In the genomic region with DNA sequence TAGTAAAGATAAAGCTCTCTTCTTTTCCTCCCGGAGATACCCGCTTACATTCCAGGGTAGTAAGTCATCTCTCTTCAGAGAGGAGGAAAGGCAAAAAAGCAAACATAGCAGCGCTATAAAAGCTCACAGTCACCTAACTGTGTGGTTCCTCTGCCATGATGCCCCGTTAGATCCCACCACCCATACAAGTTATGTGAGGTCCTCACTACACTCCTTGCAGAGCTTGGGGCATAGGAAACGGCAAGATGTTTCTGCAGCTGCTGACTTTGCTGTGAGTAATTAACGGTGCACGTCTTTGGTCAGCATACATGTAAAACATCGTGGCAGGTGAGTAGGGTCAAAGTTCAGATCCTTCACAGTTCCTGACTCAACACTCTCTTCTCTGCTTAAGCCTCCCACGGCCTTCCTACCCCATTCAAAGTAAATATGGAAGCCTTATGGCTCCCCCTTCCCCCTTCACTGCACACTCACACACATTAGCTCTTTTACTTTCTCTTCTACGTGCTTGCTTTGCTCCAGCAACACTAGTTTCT, we compare ENCODE assay signal across 29 cellular contexts.
DNase-seq lines count a peak whose midpoint lies in the region; ATAC-seq and TF ChIP-seq lines count a peak whose summit lies in the region.
"Had no signal": no experiment of that assay in that cellular context is flagged by ENCODE, and none has a peak within 500 bp of the region (broad histone marks: within the 10 kb centered on the region; RNA-seq: fewer than 3 reads in every experiment).

No MANE protein-coding gene starts in this region.

- no peak overlapping the region for H3K27ac ChIP-seq in PC-3 (ENCODE audit: low read length)
- H3K27ac ChIP-seq in neural progenitor cell = no peak overlapping the region
- no peak overlapping the region for H3K27ac ChIP-seq in testis
- H3K27ac ChIP-seq: BLaER1 treated with 17β-estradiol and CSF1 and Interleukin-3, amounts not matched to agents 10 nM and 100 nM; esophagus muscularis mucosa; left ventricle myocardium inferior had no signal

- BruUV-seq in PC-3 (replicated peaks; lab: Mats Ljungman, UMichigan) = no TSS peak

- POLR2A ChIA-PET in PC-3 (lab: Charles Lee; ENCODE audit: unreplicated experiment) = no interaction called here

- H3K36me3 ChIP-seq in PC-3 (ENCODE audit: low read depth, low read length) (no peaks in the 10 kb centered on the region), neural progenitor cell (no peaks in the 10 kb centered on the region), testis (ENCODE audit: low read depth, missing control alignments) (no peaks in the 10 kb centered on the region)
- H3K36me3 ChIP-seq: BLaER1 treated with 17β-estradiol and CSF1 and Interleukin-3, amounts not matched to agents 10 nM and 100 nM; esophagus muscularis mucosa; left ventricle myocardium inferior had no signal

- H3K27me3 ChIP-seq in PC-3 (ENCODE audit: low read length) (no peaks in the 10 kb centered on the region), neural progenitor cell (no peaks in the 10 kb centered on the region), testis (no peaks in the 10 kb centered on the region)
- H3K27me3 ChIP-seq: BLaER1 treated with 17β-estradiol and CSF1 and Interleukin-3, amounts not matched to agents 10 nM and 100 nM; esophagus muscularis mucosa had no signal

- H3K4me3 ChIP-seq in PC-3 (ENCODE audit: low read length) = no peak overlapping the region
- no peak overlapping the region for H3K4me3 ChIP-seq in fibroblast of villous mesenchyme (ENCODE audit: low read depth, low read length)
- no peak overlapping the region for H3K4me3 ChIP-seq in neural progenitor cell
- H3K4me3 ChIP-seq in testis = no peak overlapping the region
- H3K4me3 ChIP-seq: BLaER1 treated with 17β-estradiol and CSF1 and Interleukin-3, amounts not matched to agents 10 nM and 100 nM; esophagus muscularis mucosa; left ventricle myocardium inferior had no signal

- H3K4me1 ChIP-seq in PC-3 (ENCODE audit: insufficient read depth, low read length) = peaks cover 10% of the 10 kb centered on the region
- H3K4me1 ChIP-seq in neural progenitor cell = no peaks in the 10 kb centered on the region
- no peaks in the 10 kb centered on the region for H3K4me1 ChIP-seq in testis
- H3K4me1 ChIP-seq: BLaER1 treated with 17β-estradiol and CSF1 and Interleukin-3, amounts not matched to agents 10 nM and 100 nM; left ventricle myocardium inferior had no signal

- H3K27ac Mint-ChIP-seq in neural progenitor cell (no peak overlapping the region), T-helper 17 cell (no peak overlapping the region)
- H3K27ac Mint-ChIP-seq: activated T-cell treated with anti-CD3 and anti-CD28 coated beads, Interleukin-2, amount 50 U/mL, for 24 hours; progenitor cell of endocrine pancreas; stimulated activated naive CD8-positive, alpha-beta T cell treated with anti-CD3 and anti-CD28 coated beads, Interleukin-15, Interleukin-2, amounts not matched to agents 100 ng/mL and 50 ng/mL, for 24 hours had no signal

- in situ Hi-C loops in Caki2 (cut with HindIII; ENCODE audit: low pct_unique_long_range_greater_than_20kb, low sequenced_read_pairs) = no loop called here

- no peaks in the 10 kb centered on the region for H3F3A ChIP-seq in PC-3 (ENCODE audit: low read length, unreplicated experiment)
- H3F3A ChIP-seq in neural progenitor cell (ENCODE audit: low read depth) = no peaks in the 10 kb centered on the region

- 68 to 80% methylated on average over 10 of the region's 10 CpGs for WGBS in testis, 2 donors

- intact Hi-C loops in PC-3 (cut with micrococcal nuclease) = no loop called here
- intact Hi-C loops in testis (cut with DNase I; ENCODE audit: low total_unique reads) = no loop called here

- H4K20me1 ChIP-seq in PC-3 (ENCODE audit: low read length) (no peaks in the 10 kb centered on the region), neural progenitor cell (ENCODE audit: low read depth) (no peaks in the 10 kb centered on the region)
- H4K20me1 ChIP-seq: BLaER1 treated with 17β-estradiol and CSF1 and Interleukin-3, amounts not matched to agents 10 nM and 100 nM had no signal

- H3K27me3 Mint-ChIP-seq in neural progenitor cell (ENCODE audit: insufficient read depth, low read depth) (peaks cover 2% of the 10 kb centered on the region), T-helper 17 cell (peaks cover 29% of the 10 kb centered on the region)

- H3K9ac ChIP-seq in PC-3 (ENCODE audit: low read length) = no peak overlapping the region
- H3K9ac ChIP-seq in neural progenitor cell = no peak overlapping the region
- H3K9ac ChIP-seq: BLaER1 treated with 17β-estradiol and CSF1 and Interleukin-3, amounts not matched to agents 10 nM and 100 nM; SK-N-SH had no signal

- H3K9me3 Mint-ChIP-seq in neural progenitor cell = no peaks in the 10 kb centered on the region
- H3K9me3 Mint-ChIP-seq: activated T-cell treated with anti-CD3 and anti-CD28 coated beads, Interleukin-2, amount 50 U/mL, for 24 hours; central memory CD8-positive, alpha-beta T cell; stimulated activated naive CD8-positive, alpha-beta T cell treated with anti-CD3 and anti-CD28 coated beads, Interleukin-15, Interleukin-2, amounts not matched to agents 100 ng/mL and 50 ng/mL, for 24 hours had no signal

- DNase-seq in Caki2 (ENCODE audit: low read depth) (peak; percentile 77), PC-3 (peak; percentile 52), fibroblast of villous mesenchyme (ENCODE audit: low read depth) (peak; percentile 17), neural progenitor cell (ENCODE audit: low spot score) (no peak), testis (no peak), T-helper 17 cell (no peak)
- DNase-seq: activated naive CD4-positive, alpha-beta T cell treated with Interleukin-2 at 50 U/mL for 16 hours; activated T-cell treated with anti-CD3 and anti-CD28 coated beads, Interleukin-2, amount 50 U/mL, for 24 hours; amygdala; effector CD4-positive, alpha-beta T cell; GDM1; Karpas-422; left ventricle myocardium inferior; midbrain; NCI-H1048; NCI-H2081; NCI-H446 treated with DMSO at 0.1 percent for 48 hours; RPMI8226; SK-N-SH; stimulated activated CD4-positive, alpha-beta T cell treated with anti-CD3 and anti-CD28 coated beads, Interleukin-4, amount 100 ng/mL, for 1 hour; T-helper 9 cell had no signal

- no peaks in the 10 kb centered on the region for H3K36me3 Mint-ChIP-seq in neural progenitor cell
- H3K36me3 Mint-ChIP-seq in T-helper 17 cell (ENCODE audit: low read depth) = no peaks in the 10 kb centered on the region

- H3K79me2 ChIP-seq in PC-3 (ENCODE audit: low read length) (no peaks in the 10 kb centered on the region), neural progenitor cell (ENCODE audit: low read depth) (no peaks in the 10 kb centered on the region)

- no peaks in the 10 kb centered on the region for H3K9me2 ChIP-seq in PC-3 (replicated peaks; ENCODE audit: low read length)
- H3K9me2 ChIP-seq: SK-N-SH had no signal

- H2AFZ ChIP-seq in PC-3 (ENCODE audit: low read length) (no peak overlapping the region), neural progenitor cell (replicated peaks) (peak overlapping the region; percentile 12)

- CTCF ChIA-PET in PC-3 (lab: Charles Lee) = no interaction called here

- H3K4me2 ChIP-seq in PC-3 (ENCODE audit: low read length) (peak overlapping the region; percentile 57), neural progenitor cell (no peak overlapping the region)
- H3K4me2 ChIP-seq: BLaER1 treated with 17β-estradiol and CSF1 and Interleukin-3, amounts not matched to agents 10 nM and 100 nM; SK-N-SH had no signal

- H3K9me3 ChIP-seq in PC-3 (ENCODE audit: low read length) = no peaks in the 10 kb centered on the region
- no peaks in the 10 kb centered on the region for H3K9me3 ChIP-seq in neural progenitor cell (ENCODE audit: low read depth)
- H3K9me3 ChIP-seq in testis = no peaks in the 10 kb centered on the region
- no peaks in the 10 kb centered on the region for H3K9me3 ChIP-seq in T-helper 17 cell (ENCODE audit: control insufficient read depth, low read length, poor library complexity, severe bottlenecking)
- H3K9me3 ChIP-seq: BLaER1 treated with 17β-estradiol and CSF1 and Interleukin-3, amounts not matched to agents 10 nM and 100 nM; esophagus muscularis mucosa; left ventricle myocardium inferior; SK-N-SH had no signal

- peak; percentile 61 for ATAC-seq in PC-3
- no peak for ATAC-seq in GM21423 (IDR thresholded peaks at IDR 0.05; ENCODE audit: unreplicated experiment)
- no peak for ATAC-seq in GM18909 (IDR thresholded peaks at IDR 0.05; ENCODE audit: poor library complexity, unreplicated experiment)
- ATAC-seq in T-helper 17 cell = no peak
- ATAC-seq: activated CD4-positive, CD25-positive, alpha-beta regulatory T cell treated with anti-CD3 and anti-CD28 coated beads, Interleukin-2, amount 50 U/mL, for 24 hours had no signal

- TF ChIP-seq CTCF in PC-3 (conservative IDR thresholded peaks at IDR 0.05; ENCODE audit: low read depth, low read length) (no peak), fibroblast of villous mesenchyme (IDR thresholded peaks at IDR 0.05; ENCODE audit: insufficient read depth, low read depth, low read length) (no peak), neural progenitor cell (IDR thresholded peaks at IDR 0.05) (no peak), testis (IDR thresholded peaks at IDR 0.05) (no peak)

- peaks cover 14% of the 10 kb centered on the region for H3K4me1 Mint-ChIP-seq in neural progenitor cell
- H3K4me1 Mint-ChIP-seq in T-helper 17 cell = no peaks in the 10 kb centered on the region
- H3K4me1 Mint-ChIP-seq: central memory CD8-positive, alpha-beta T cell had no signal

- no peak overlapping the region for H3K4me3 Mint-ChIP-seq in neural progenitor cell
- H3K4me3 Mint-ChIP-seq in T-helper 17 cell = no peak overlapping the region
- H3K4me3 Mint-ChIP-seq: activated T-cell treated with anti-CD3 and anti-CD28 coated beads, Interleukin-2, amount 50 U/mL, for 24 hours; central memory CD8-positive, alpha-beta T cell; stimulated activated naive CD8-positive, alpha-beta T cell treated with anti-CD3 and anti-CD28 coated beads, Interleukin-15, Interleukin-2, amounts not matched to agents 100 ng/mL and 50 ng/mL, for 24 hours had no signal

- no peak for TF ChIP-seq POLR2A in testis (IDR thresholded peaks at IDR 0.05)

Comparison
In these comparisons a context has a peak if more than half of its experiments do, and no peak if none do; other contexts are left out.
1. DNase-seq: peak in Caki2 (single experiment), PC-3 (single experiment) and fibroblast of villous mesenchyme (single experiment); none in neural progenitor cell (single experiment), testis (single experiment) and T-helper 17 cell (0 of 3).